Comparison of ENCODE assay signal across 8 cellular contexts in genomic region chr13:46389985-46390384, GRCh38. TPM values are rescaled to one million over a fixed set of nuclear protein-coding genes. Genes with fewer than 3 reads are reported as not detected.
DNase-seq lines count a peak whose midpoint lies in the region; ATAC-seq lines count a peak whose summit lies in the region.

No MANE protein-coding gene starts in this region.

- H3K36me3 Mint-ChIP-seq in stimulated activated effector memory CD8-positive, alpha-beta T cell treated with anti-CD3 and anti-CD28 coated beads, Interleukin-12 subunit alpha, Interleukin-12 subunit beta, amount 100 ng/mL, for 72 hours = no peaks in the 10 kb centered on the region

- DNase-seq in activated CD8-positive, alpha-beta memory T cell treated with anti-CD3 and anti-CD28 coated beads for 24 hours = peak; percentile 61
- no peak for DNase-seq in activated CD8-positive, alpha-beta memory T cell treated with anti-CD3 and anti-CD28 coated beads, Interleukin-2, amount 50 U/mL, for 48 hours
- DNase-seq in SIG-M5 treated with dmso at 0.1 percent for 504 hours (lab: John Stamatoyannopoulos, UW; ENCODE audit: unreplicated experiment) (peak; percentile 87), left ventricle myocardium superior (no peak), NCI-H524 (lab: John Stamatoyannopoulos, UW) (no peak), dermis blood vessel endothelial cell (no peak)
- DNase-seq in stimulated activated effector memory CD8-positive, alpha-beta T cell treated with anti-CD3 and anti-CD28 coated beads, Interleukin-12 subunit alpha, Interleukin-12 subunit beta, amount 100 ng/mL, for 72 hours (ENCODE audit: low spot score in 2 of 2) = no peak

- H3K4me1 Mint-ChIP-seq in stimulated activated effector memory CD8-positive, alpha-beta T cell treated with anti-CD3 and anti-CD28 coated beads, Interleukin-12 subunit alpha, Interleukin-12 subunit beta, amount 100 ng/mL, for 72 hours = peaks cover 15% of the 10 kb centered on the region

- H3K4me3 Mint-ChIP-seq in stimulated activated effector memory CD8-positive, alpha-beta T cell treated with anti-CD3 and anti-CD28 coated beads, Interleukin-12 subunit alpha, Interleukin-12 subunit beta, amount 100 ng/mL, for 72 hours = no peak overlapping the region

- no peaks in the 10 kb centered on the region for H3K9me3 Mint-ChIP-seq in stimulated activated effector memory CD8-positive, alpha-beta T cell treated with anti-CD3 and anti-CD28 coated beads, Interleukin-12 subunit alpha, Interleukin-12 subunit beta, amount 100 ng/mL, for 72 hours

- intact Hi-C loops in left ventricle myocardium superior (cut with micrococcal nuclease) = no loop called here

- peak overlapping the region; percentile 4 for H3K27ac Mint-ChIP-seq in stimulated activated effector memory CD8-positive, alpha-beta T cell treated with anti-CD3 and anti-CD28 coated beads, Interleukin-12 subunit alpha, Interleukin-12 subunit beta, amount 100 ng/mL, for 72 hours

- ATAC-seq in HG03025 (IDR thresholded peaks at IDR 0.05; ENCODE audit: low FRiP score, unreplicated experiment) (peak; percentile 34), left ventricle myocardium superior (peak; percentile 78)
- peak; percentile 47 for ATAC-seq in stimulated activated effector memory CD8-positive, alpha-beta T cell treated with anti-CD3 and anti-CD28 coated beads, Interleukin-12 subunit alpha, Interleukin-12 subunit beta, amount 100 ng/mL, for 72 hours

RNA-seq across cellular contexts. Expression of gene RUBCNL, which starts 2.9 kb away (rescaled TPM):
- total RNA-seq in left ventricle myocardium superior (0.69 TPM), dermis blood vessel endothelial cell (under 0.01 and 0.05 TPM in 2 replicates)

Comparison
In these comparisons a context has a peak if more than half of its experiments do, and no peak if none do; other contexts are left out.
1. DNase-seq: peak in activated CD8-positive, alpha-beta memory T cell treated with anti-CD3 and anti-CD28 coated beads for 24 hours (single experiment) and SIG-M5 treated with dmso at 0.1 percent for 504 hours (single experiment); none in activated CD8-positive, alpha-beta memory T cell treated with anti-CD3 and anti-CD28 coated beads, Interleukin-2, amount 50 U/mL, for 48 hours (single experiment), left ventricle myocardium superior (single experiment), stimulated activated effector memory CD8-positive, alpha-beta T cell treated with anti-CD3 and anti-CD28 coated beads, Interleukin-12 subunit alpha, Interleukin-12 subunit beta, amount 100 ng/mL, for 72 hours (0 of 2), NCI-H524 (0 of 2) and dermis blood vessel endothelial cell (single experiment).
2. Peak in every context shown above with its lines, with median percentiles within 50 percentile points of each other: ATAC-seq.